In the genomic region with DNA sequence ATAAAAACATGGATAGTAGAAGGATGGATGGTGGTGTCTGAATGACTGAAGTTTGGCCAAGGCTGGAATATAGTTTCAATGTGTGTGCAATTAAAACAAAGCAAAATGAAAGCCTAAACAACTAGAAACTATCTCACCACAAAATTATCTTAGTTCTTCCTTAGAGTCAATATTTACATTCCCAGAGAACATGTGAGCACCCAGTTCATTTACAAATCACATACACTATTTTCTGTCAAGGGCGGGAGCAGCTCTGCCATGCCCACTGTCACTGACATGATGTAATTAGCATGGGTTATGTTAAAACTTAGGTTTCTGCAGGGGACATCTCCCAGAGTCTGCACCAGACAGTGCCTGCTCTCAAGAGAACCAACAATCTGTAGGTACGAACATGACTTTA, we compare ENCODE assay signal across 18 cellular contexts.
"Had no signal": no experiment of that assay in that cellular context is flagged by ENCODE, and none has a peak within 500 bp of the region (broad histone marks: within the 10 kb centered on the region; RNA-seq: fewer than 3 reads in every experiment).

No MANE protein-coding gene starts in this region.

- ATAC-seq: activated CD8-positive, alpha-beta memory T cell treated with anti-CD3 and anti-CD28 coated beads, Interleukin-2, amount 10 ng/mL, durations not matched to agents 7 days and 5 days; activated T-cell treated with anti-CD3 and anti-CD28 coated beads, Interleukin-2, amount 50 U/mL, for 4 hours; esophagus mucosa; gastroesophageal sphincter; naive thymus-derived CD8-positive, alpha-beta T cell; right lobe of liver had no signal

- H3K4me3 ChIP-seq: gastroesophageal sphincter, right lobe of liver, testis had no signal

- H3K4me1 Mint-ChIP-seq: activated CD8-positive, alpha-beta memory T cell treated with anti-CD3 and anti-CD28 coated beads, Interleukin-2, amount 10 ng/mL, durations not matched to agents 7 days and 5 days; naive thymus-derived CD8-positive, alpha-beta T cell had no signal

- H3K27me3 ChIP-seq: gastroesophageal sphincter, right lobe of liver, testis had no signal

- H3K9me3 Mint-ChIP-seq: activated T-cell treated with anti-CD3 and anti-CD28 coated beads, Interleukin-2, amount 50 U/mL, for 4 hours; endodermal cell; mesothelial cell of epicardium; naive thymus-derived CD8-positive, alpha-beta T cell had no signal

- DNase-seq: activated CD4-positive, alpha-beta T cell treated with anti-CD3 and anti-CD28 coated beads for 1 hour; activated CD4-positive, alpha-beta T cell treated with anti-CD3 and anti-CD28 coated beads, Interleukin-2, amount 50 U/mL, for 48 hours; activated CD8-positive, alpha-beta memory T cell treated with anti-CD3 and anti-CD28 coated beads, Interleukin-2, amount 10 ng/mL, durations not matched to agents 7 days and 5 days; activated gamma-delta T cell; activated T-cell treated with anti-CD3 and anti-CD28 coated beads, Interleukin-2, amount 50 U/mL, for 4 hours; cerebellar nuclear complex; dermis blood vessel endothelial cell; endodermal cell; hippocampal formation; naive thymus-derived CD8-positive, alpha-beta T cell; right lobe of liver; stimulated activated naive CD4-positive, alpha-beta T cell treated with Interleukin-2 at 50 U/mL for 16 hours; testis had no signal

- H3K36me3 Mint-ChIP-seq: activated CD8-positive, alpha-beta memory T cell treated with anti-CD3 and anti-CD28 coated beads, Interleukin-2, amount 10 ng/mL, durations not matched to agents 7 days and 5 days; activated naive CD8-positive, alpha-beta T cell; mesothelial cell of epicardium; naive thymus-derived CD8-positive, alpha-beta T cell had no signal

- H3K9me3 ChIP-seq: gastroesophageal sphincter, right lobe of liver, testis had no signal

- H3K4me3 Mint-ChIP-seq: activated CD8-positive, alpha-beta memory T cell treated with anti-CD3 and anti-CD28 coated beads, Interleukin-2, amount 10 ng/mL, durations not matched to agents 7 days and 5 days; activated naive CD8-positive, alpha-beta T cell; activated T-cell treated with anti-CD3 and anti-CD28 coated beads, Interleukin-2, amount 50 U/mL, for 4 hours; endodermal cell; mesothelial cell of epicardium; naive thymus-derived CD8-positive, alpha-beta T cell had no signal

- H3K27ac ChIP-seq: right lobe of liver, testis had no signal

- H3K4me1 ChIP-seq: right lobe of liver had no signal

- H3K27ac Mint-ChIP-seq: activated CD8-positive, alpha-beta memory T cell treated with anti-CD3 and anti-CD28 coated beads, Interleukin-2, amount 10 ng/mL, durations not matched to agents 7 days and 5 days; activated naive CD8-positive, alpha-beta T cell; endodermal cell; mesothelial cell of epicardium; naive thymus-derived CD8-positive, alpha-beta T cell; progenitor cell of endocrine pancreas had no signal

- H3K27me3 Mint-ChIP-seq: activated CD8-positive, alpha-beta memory T cell treated with anti-CD3 and anti-CD28 coated beads, Interleukin-2, amount 10 ng/mL, durations not matched to agents 7 days and 5 days; progenitor cell of endocrine pancreas had no signal

- H3K36me3 ChIP-seq: gastroesophageal sphincter, right lobe of liver had no signal
